In the genomic region with DNA sequence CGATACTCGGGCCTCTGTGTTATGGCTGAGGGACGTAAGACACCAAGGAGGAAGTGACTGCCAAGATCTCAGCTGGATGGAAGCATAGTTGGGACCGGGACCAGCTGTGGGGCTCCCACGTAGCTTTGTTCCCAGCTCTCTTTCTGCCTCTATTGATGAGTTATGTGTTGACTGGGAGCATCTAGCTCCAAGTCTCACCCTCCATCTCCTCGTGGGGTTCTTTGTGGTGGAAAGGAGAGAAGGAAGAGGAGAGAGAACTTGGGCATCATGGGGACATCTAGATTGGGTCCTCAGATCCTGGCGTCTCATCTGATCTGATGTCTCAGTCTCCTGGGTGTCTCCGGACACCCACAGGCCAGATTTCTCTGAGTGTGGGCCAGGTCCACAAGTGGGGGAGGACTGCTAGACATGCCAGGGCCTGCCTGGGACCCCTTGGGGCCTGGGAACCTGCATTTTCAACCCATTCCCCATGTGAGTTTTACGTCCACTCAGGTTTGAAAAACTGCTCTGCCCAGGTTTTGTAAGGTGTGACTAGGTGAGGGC, we compare ENCODE assay signal across 8 cellular contexts. TPM values are rescaled to one million over a fixed set of nuclear protein-coding genes. Genes with fewer than 3 reads are reported as not detected.
DNase-seq lines count a peak whose midpoint lies in the region; ATAC-seq and TF ChIP-seq lines count a peak whose summit lies in the region.

No MANE protein-coding gene starts in this region.

- in situ Hi-C loops in transverse colon (cut with MboI; ENCODE audit: low pct_ligation_motif_present in 1 of 4, low pct_unique_long_range_greater_than_20kb in 1 of 4, low sequenced_read_pairs in 3 of 4), result no loop called here

- H3K9me3 ChIP-seq in ascending aorta (no peaks in the 10 kb centered on the region), left lung (no peaks in the 10 kb centered on the region), transverse colon (no peaks in the 10 kb centered on the region)

- ATAC-seq in HG03103 (IDR thresholded peaks at IDR 0.05; ENCODE audit: low read depth, unreplicated experiment) (peak; percentile 5), left lung (peak; percentile 2), GM19467 (IDR thresholded peaks at IDR 0.05; ENCODE audit: unreplicated experiment) (no peak), left lobe of liver (no peak)

- H3K4me1 ChIP-seq in ascending aorta, result peaks cover 7 to 23% of the 10 kb centered on the region in 2 donors
- H3K4me1 ChIP-seq in left lung, result peaks cover 10 to 53% of the 10 kb centered on the region in 2 donors
- H3K4me1 ChIP-seq in transverse colon, result peaks cover 11 to 23% (median 14%) of the 10 kb centered on the region in 4 donors

- H3K36me3 ChIP-seq in ascending aorta (no peaks in the 10 kb centered on the region), left lung (no peaks in the 10 kb centered on the region), transverse colon (no peaks in the 10 kb centered on the region)

- H3K27me3 ChIP-seq in ascending aorta, result no peaks in the 10 kb centered on the region
- H3K27me3 ChIP-seq in left lung, result no peaks in the 10 kb centered on the region
- no peaks in the 10 kb centered on the region for H3K27me3 ChIP-seq in transverse colon

- no peak for TF ChIP-seq CTCF in ascending aorta (IDR thresholded peaks at IDR 0.05)
- no peak for TF ChIP-seq CTCF in left lung (IDR thresholded peaks at IDR 0.05)
- TF ChIP-seq CTCF in transverse colon (IDR thresholded peaks at IDR 0.05), result no peak

- H3K27ac ChIP-seq in ascending aorta, result peak overlapping the region; percentile 91 to 92
- peak overlapping the region; percentile 95 to 98 for H3K27ac ChIP-seq in left lung
- H3K27ac ChIP-seq in transverse colon, result peak overlapping the region; percentile 94 to 97 (median 96)

- H3K4me3 ChIP-seq in ascending aorta (peak overlapping the region; percentile 79 to 98), left lung (peak overlapping the region; percentile 96 to 99), transverse colon (peak overlapping the region; percentile 92 to 95 (median 94))

- 9% methylated on average over 9 of the region's 9 CpGs; no CpG with 5 or more reads in 1 of the 2 donors for WGBS in transverse colon (ENCODE audit: low coverage in 1 of 2), 2 donors

- peak; percentile 39 for DNase-seq in AG20443 (ENCODE audit: low spot score)
- no peak for DNase-seq in ascending aorta (ENCODE audit: low spot score in 2 of 2)
- no peak for DNase-seq in left lung
- DNase-seq in transverse colon, result no peak
- no peak for DNase-seq in NCI-H1048 (lab: John Stamatoyannopoulos, UW)
- no peak for DNase-seq in left lobe of liver (ENCODE audit: low spot score)

- no peak for TF ChIP-seq EP300 in transverse colon (IDR thresholded peaks at IDR 0.05; ENCODE audit: low read depth)

- intact Hi-C loops in ascending aorta (cut with DNase I) (no loop called here), left lung (cut with DNase I) (no loop called here), transverse colon (cut with DNase I; ENCODE audit: low total_unique reads) (no loop called here)

- no peak for TF ChIP-seq POLR2A in transverse colon (IDR thresholded peaks at IDR 0.05)

RNA-seq across cellular contexts. Expression of a gene that starts 1.1 kb away (rescaled TPM):
- total RNA-seq in ascending aorta (201 TPM), left lung (10 to 100 TPM; 81.6 to 98.1 TPM), transverse colon (100 to 1,000 TPM in 1 of 4 donors, 10 to 100 TPM in 3; 49.1 to 127 (median 79.5) TPM), left lobe of liver (59.5 TPM)

RNA-seq across cellular contexts. Expression of a gene that starts 11.0 kb away (rescaled TPM):
- 4.6 TPM for total RNA-seq in ascending aorta
- 10 to 100 TPM; 26.7 to 27.8 TPM for total RNA-seq in left lung
- total RNA-seq in transverse colon, result 10 to 100 TPM in 2 of 4 donors, 1 to 10 TPM in 2; 8.6 to 18.0 (median 10.5) TPM
- 19.1 TPM for total RNA-seq in left lobe of liver

Comparison
In these comparisons a context has a peak if more than half of its experiments do, and no peak if none do; other contexts are left out.
1. ATAC-seq: peak in HG03103 (single experiment) and left lung (single experiment); none in GM19467 (single experiment) and left lobe of liver (single experiment).
2. Peak in every context shown above with its lines, with median percentiles within 50 percentile points of each other: H3K27ac ChIP-seq and H3K4me3 ChIP-seq.